In genomic region chr3:69081583-69082262, GRCh38 we compare ENCODE assay signal across 8 cellular contexts. TPM values are rescaled to one million over a fixed set of nuclear protein-coding genes. Genes with fewer than 3 reads are reported as not detected.
DNase-seq lines count a peak whose midpoint lies in the region; ATAC-seq lines count a peak whose summit lies in the region.

No MANE protein-coding gene starts in this region.

- peak overlapping the region; percentile 45 for H3K9ac ChIP-seq in BLaER1

- no peaks in the 10 kb centered on the region for H3K9me3 Mint-ChIP-seq in activated CD8-positive, alpha-beta T cell treated with anti-CD3 and anti-CD28 coated beads, Interleukin-2, amount 10 ng/mL, durations not matched to agents 7 days and 5 days (ENCODE audit: insufficient read depth)

- no peaks in the 10 kb centered on the region for H3K27me3 ChIP-seq in BLaER1

- H3K27ac ChIP-seq in BLaER1 (peak overlapping the region; percentile 50), mesodermal cell (ENCODE audit: low read depth, low read length, severe bottlenecking) (peak overlapping the region; percentile 78)

- H3K4me1 Mint-ChIP-seq in activated CD8-positive, alpha-beta T cell treated with anti-CD3 and anti-CD28 coated beads, Interleukin-2, amount 10 ng/mL, durations not matched to agents 7 days and 5 days (ENCODE audit: low read depth): peaks cover 64% of the 10 kb centered on the region

- H3K36me3 ChIP-seq in BLaER1 (peaks cover under 1% of the 10 kb centered on the region; the same call in 1 of the 2 replicates), mesodermal cell (ENCODE audit: control insufficient read depth, insufficient read depth, low read length) (peaks cover 6% of the 10 kb centered on the region)

- CTCF ChIA-PET in activated CD8-positive, alpha-beta T cell treated with anti-CD3 and anti-CD28 coated beads, Interleukin-2, amount 10 ng/mL, durations not matched to agents 7 days and 5 days (lab: Charles Lee): interaction anchor here (0.9 to 1.4 kb wide), 3 partner anchors 11 to 117 kb away, joined by 3 to 4 read pairs (median 3); no protein-coding TSS in a partner anchor

- POLR2A ChIA-PET in activated CD8-positive, alpha-beta T cell treated with anti-CD3 and anti-CD28 coated beads, Interleukin-2, amount 10 ng/mL, durations not matched to agents 7 days and 5 days (lab: Charles Lee): interaction anchor here (0.5 to 8.7 kb wide), 6 partner anchors 9 to 30 kb away, joined by 3 to 83 read pairs (median 45); partner anchors contain the start of gene TMF1

- H3K4me3 Mint-ChIP-seq in activated CD8-positive, alpha-beta T cell treated with anti-CD3 and anti-CD28 coated beads, Interleukin-2, amount 10 ng/mL, durations not matched to agents 7 days and 5 days: peak overlapping the region; percentile 45

- ATAC-seq in HG02798 (IDR thresholded peaks at IDR 0.05; ENCODE audit: poor library complexity, unreplicated experiment): peak; percentile 15
- no peak for ATAC-seq in activated CD8-positive, alpha-beta T cell treated with anti-CD3 and anti-CD28 coated beads, Interleukin-2, amount 10 ng/mL, durations not matched to agents 7 days and 5 days
- no peak for ATAC-seq in HG03045 (IDR thresholded peaks at IDR 0.05; ENCODE audit: unreplicated experiment)
- no peak for ATAC-seq in HG02981 (IDR thresholded peaks at IDR 0.05; ENCODE audit: unreplicated experiment)
- no peak for ATAC-seq in GM21381 (IDR thresholded peaks at IDR 0.05; ENCODE audit: unreplicated experiment)

- H3K4me1 ChIP-seq in BLaER1: peaks cover 71% of the 10 kb centered on the region
- H3K4me1 ChIP-seq in mesodermal cell (ENCODE audit: control insufficient read depth, insufficient read depth, low read length, poor library complexity, severe bottlenecking): peaks cover 29% of the 10 kb centered on the region

- no peak for DNase-seq in activated CD8-positive, alpha-beta T cell treated with anti-CD3 and anti-CD28 coated beads, Interleukin-2, amount 10 ng/mL, durations not matched to agents 7 days and 5 days
- no peak for DNase-seq in NCI-H2107 (lab: John Stamatoyannopoulos, UW)

- H4K20me1 ChIP-seq in BLaER1: peaks cover 16% of the 10 kb centered on the region

- H3K36me3 Mint-ChIP-seq in activated CD8-positive, alpha-beta T cell treated with anti-CD3 and anti-CD28 coated beads, Interleukin-2, amount 10 ng/mL, durations not matched to agents 7 days and 5 days (ENCODE audit: low read depth): peaks cover 38% of the 10 kb centered on the region

- H3K27ac Mint-ChIP-seq in activated CD8-positive, alpha-beta T cell treated with anti-CD3 and anti-CD28 coated beads, Interleukin-2, amount 10 ng/mL, durations not matched to agents 7 days and 5 days: peak overlapping the region; percentile 88

- H3K4me3 ChIP-seq in BLaER1 (no peak overlapping the region), mesodermal cell (ENCODE audit: extremely low read depth, insufficient read depth, low read length, poor library complexity, severe bottlenecking) (no peak overlapping the region)

- H3K27me3 Mint-ChIP-seq in activated CD8-positive, alpha-beta T cell treated with anti-CD3 and anti-CD28 coated beads, Interleukin-2, amount 10 ng/mL, durations not matched to agents 7 days and 5 days (ENCODE audit: low read depth): no peaks in the 10 kb centered on the region

- H3K9me3 ChIP-seq in BLaER1: no peaks in the 10 kb centered on the region
- H3K9me3 ChIP-seq in mesodermal cell (ENCODE audit: control insufficient read depth, low read length): no peaks in the 10 kb centered on the region

- H3K4me2 ChIP-seq in BLaER1: peak overlapping the region; percentile 87

- 74 to 84% methylated on average over 5 of the region's 5 CpGs for WGBS in mesodermal cell (ENCODE audit: insufficient coverage in 2 of 2), 2 experiments

RNA-seq across cellular contexts. Expression of gene UBA3, which starts 1.6 kb away (rescaled TPM):
- total RNA-seq in activated CD8-positive, alpha-beta T cell treated with anti-CD3 and anti-CD28 coated beads, Interleukin-2, amount 10 ng/mL, durations not matched to agents 7 days and 5 days: 100 to 1,000 TPM in 1 of 2 experiments, 10 to 100 TPM in 1; 95.5 to 101 TPM
- 85.1 TPM for polyA plus RNA-seq in mesodermal cell (2013, experiment 1 of 2)
- 86.2 TPM for polyA plus RNA-seq in mesodermal cell (2013, experiment 2 of 2)

RNA-seq across cellular contexts. Expression of gene ARL6IP5, which starts 3.0 kb away (rescaled TPM):
- 100 to 1,000 TPM; 148 to 153 TPM for total RNA-seq in activated CD8-positive, alpha-beta T cell treated with anti-CD3 and anti-CD28 coated beads, Interleukin-2, amount 10 ng/mL, durations not matched to agents 7 days and 5 days
- polyA plus RNA-seq in mesodermal cell (2013, experiment 1 of 2): 114 TPM
- polyA plus RNA-seq in mesodermal cell (2013, experiment 2 of 2): 118 TPM

RNA-seq across cellular contexts. Expression of gene TMF1, which starts 29.6 kb away (rescaled TPM):
- 10 to 100 TPM; 47.5 to 49.3 TPM for total RNA-seq in activated CD8-positive, alpha-beta T cell treated with anti-CD3 and anti-CD28 coated beads, Interleukin-2, amount 10 ng/mL, durations not matched to agents 7 days and 5 days
- 35.0 TPM for polyA plus RNA-seq in mesodermal cell (2013, experiment 1 of 2)
- 44.1 TPM for polyA plus RNA-seq in mesodermal cell (2013, experiment 2 of 2)

RNA-seq across cellular contexts. Expression of gene LMOD3, which starts 40.7 kb away (rescaled TPM):
- not detected for total RNA-seq in activated CD8-positive, alpha-beta T cell treated with anti-CD3 and anti-CD28 coated beads, Interleukin-2, amount 10 ng/mL, durations not matched to agents 7 days and 5 days
- not detected for polyA plus RNA-seq in mesodermal cell (2013, experiment 1 of 2)
- polyA plus RNA-seq in mesodermal cell (2013, experiment 2 of 2): not detected
